15 cellular contexts compared by ENCODE assay signal in the genomic region with DNA sequence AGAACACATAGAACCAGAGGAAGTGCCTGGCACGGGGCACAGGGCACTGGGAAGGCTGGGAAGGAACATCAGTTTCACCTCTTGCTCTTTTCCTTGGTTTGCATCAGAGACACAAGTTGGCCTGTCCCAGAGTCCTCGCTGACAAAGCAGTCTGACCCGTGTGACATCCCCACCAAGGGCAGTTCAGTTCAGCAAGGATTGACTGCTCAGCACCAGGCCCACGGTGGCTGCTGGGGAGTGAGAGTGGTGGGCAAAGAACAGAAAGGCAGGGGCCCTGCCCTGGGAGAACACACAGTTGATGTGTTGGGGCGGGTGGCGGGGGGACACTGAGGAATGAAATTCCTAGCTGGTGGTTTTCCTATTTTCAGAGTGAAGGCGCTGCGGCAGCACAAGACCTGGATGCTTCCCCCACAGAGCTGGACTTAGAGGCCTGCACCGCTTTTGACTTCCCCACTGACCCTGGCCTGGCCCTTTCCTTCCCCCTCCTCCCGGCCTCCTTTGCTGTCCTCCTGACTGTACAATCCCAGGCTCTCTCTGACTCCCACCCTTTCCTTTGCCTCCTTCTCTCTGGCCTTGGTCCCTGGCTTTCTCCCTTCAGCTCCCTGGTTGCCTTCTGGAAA. TPM values are rescaled to one million over a fixed set of nuclear protein-coding genes. Genes with fewer than 3 reads are reported as not detected.
A peak's percentile ranks its signal among the peaks of the same experiment; 100 is the strongest.
DNase-seq lines count a peak whose midpoint lies in the region; ATAC-seq and TF ChIP-seq lines count a peak whose summit lies in the region.
"Had no signal": no experiment of that assay in that cellular context is flagged by ENCODE, and none has a peak within 500 bp of the region (broad histone marks: within the 10 kb centered on the region; RNA-seq: fewer than 3 reads in every experiment).

No MANE protein-coding gene starts in this region.

- H3K36me3 ChIP-seq in left ventricle myocardium inferior, result no peaks in the 10 kb centered on the region
- H3K36me3 ChIP-seq: adrenal gland had no signal

- TF ChIP-seq CTCF in left ventricle myocardium inferior (IDR thresholded peaks at IDR 0.05; ENCODE audit: borderline replicate concordance), result no peak

- H3K9me3 Mint-ChIP-seq in activated T-helper 1 cell treated with anti-CD3 and anti-CD28 coated beads, Interleukin-12 subunit alpha, Interleukin-12 subunit beta, Interleukin-2, Interleukin-4 antibody, amounts not matched to agents 30 ng/mL and 10 ng/mL and 1 ng/mL, durations not matched to agents 14 hours and 24 hours and 36 hours, result no peaks in the 10 kb centered on the region
- H3K9me3 Mint-ChIP-seq: naive thymus-derived CD4-positive, alpha-beta T cell had no signal

- H3K9me3 ChIP-seq in left ventricle myocardium inferior (replicated peaks), result no peaks in the 10 kb centered on the region
- H3K9me3 ChIP-seq: adrenal gland had no signal

- H3K4me1 Mint-ChIP-seq in activated T-helper 1 cell treated with anti-CD3 and anti-CD28 coated beads, Interleukin-12 subunit alpha, Interleukin-12 subunit beta, Interleukin-2, Interleukin-4 antibody, amounts not matched to agents 30 ng/mL and 10 ng/mL and 1 ng/mL, durations not matched to agents 14 hours and 24 hours and 36 hours (ENCODE audit: low read depth), result peaks cover 61% of the 10 kb centered on the region

- peaks cover 4% of the 10 kb centered on the region for H3K27me3 ChIP-seq in left ventricle myocardium inferior (ENCODE audit: low read depth)
- H3K27me3 ChIP-seq: adrenal gland had no signal

- intact Hi-C loops in cardiac septum (cut with DNase I), result no loop called here
- intact Hi-C loops in left ventricle myocardium inferior (cut with micrococcal nuclease), result no loop called here
- intact Hi-C loops in activated T-helper 1 cell treated with anti-CD3 and anti-CD28 coated beads, Interleukin-12 subunit alpha, Interleukin-12 subunit beta, Interleukin-2, Interleukin-4 antibody, amounts not matched to agents 30 ng/mL and 10 ng/mL and 1 ng/mL, durations not matched to agents 14 hours and 24 hours and 36 hours (cut with micrococcal nuclease), result no loop called here

- peak overlapping the region; percentile 87 for H3K27ac Mint-ChIP-seq in activated T-helper 1 cell treated with anti-CD3 and anti-CD28 coated beads, Interleukin-12 subunit alpha, Interleukin-12 subunit beta, Interleukin-2, Interleukin-4 antibody, amounts not matched to agents 30 ng/mL and 10 ng/mL and 1 ng/mL, durations not matched to agents 14 hours and 24 hours and 36 hours

- peaks cover 5% of the 10 kb centered on the region for H3K27me3 Mint-ChIP-seq in activated T-helper 1 cell treated with anti-CD3 and anti-CD28 coated beads, Interleukin-12 subunit alpha, Interleukin-12 subunit beta, Interleukin-2, Interleukin-4 antibody, amounts not matched to agents 30 ng/mL and 10 ng/mL and 1 ng/mL, durations not matched to agents 14 hours and 24 hours and 36 hours (ENCODE audit: insufficient read depth)

- no peak overlapping the region for H3K4me3 ChIP-seq in left ventricle myocardium inferior
- H3K4me3 ChIP-seq: adrenal gland had no signal

- no peak for ATAC-seq in HG03469 (IDR thresholded peaks at IDR 0.05; ENCODE audit: unreplicated experiment)
- no peak for ATAC-seq in GM21390 (IDR thresholded peaks at IDR 0.05; ENCODE audit: unreplicated experiment)
- ATAC-seq: left ventricle myocardium superior had no signal

- H3K4me3 Mint-ChIP-seq in activated T-helper 1 cell treated with anti-CD3 and anti-CD28 coated beads, Interleukin-12 subunit alpha, Interleukin-12 subunit beta, Interleukin-2, Interleukin-4 antibody, amounts not matched to agents 30 ng/mL and 10 ng/mL and 1 ng/mL, durations not matched to agents 14 hours and 24 hours and 36 hours, result no peak overlapping the region

- H3K27ac ChIP-seq in left ventricle myocardium inferior (replicated peaks), result no peak overlapping the region
- H3K27ac ChIP-seq: adrenal gland had no signal

- DNase-seq in cardiac septum (ENCODE audit: low spot score), result peak; percentile 68
- no peak for DNase-seq in left ventricle myocardium inferior
- no peak for DNase-seq in activated T-helper 1 cell treated with anti-CD3 and anti-CD28 coated beads, Interleukin-12 subunit alpha, Interleukin-12 subunit beta, Interleukin-2, Interleukin-4 antibody, amounts not matched to agents 30 ng/mL and 10 ng/mL and 1 ng/mL, durations not matched to agents 14 hours and 24 hours and 36 hours (ENCODE audit: low spot score)
- DNase-seq in mesenteric fat pad (ENCODE audit: low spot score), result peak; percentile 57
- no peak for DNase-seq in hepatic stellate cell (ENCODE audit: low spot score)
- DNase-seq in dermis blood vessel endothelial cell, result no peak
- DNase-seq: foreskin melanocyte, left ventricle myocardium superior, NCI-H748 treated with DMSO at 0.1 percent for 48 hours, substantia nigra had no signal

- H3K36me3 Mint-ChIP-seq in activated T-helper 1 cell treated with anti-CD3 and anti-CD28 coated beads, Interleukin-12 subunit alpha, Interleukin-12 subunit beta, Interleukin-2, Interleukin-4 antibody, amounts not matched to agents 30 ng/mL and 10 ng/mL and 1 ng/mL, durations not matched to agents 14 hours and 24 hours and 36 hours (ENCODE audit: low read depth), result peaks cover 2% of the 10 kb centered on the region
- H3K36me3 Mint-ChIP-seq: naive thymus-derived CD4-positive, alpha-beta T cell had no signal

- peaks cover 2% of the 10 kb centered on the region for H3K4me1 ChIP-seq in left ventricle myocardium inferior
- H3K4me1 ChIP-seq: adrenal gland had no signal

RNA-seq across cellular contexts. Expression of gene TMPRSS13, which starts 2.2 kb away (rescaled TPM):
- not detected for total RNA-seq in cardiac septum
- not detected for total RNA-seq in left ventricle myocardium inferior
- 1.2 and 1.5 TPM in 2 replicates for total RNA-seq in activated T-helper 1 cell treated with anti-CD3 and anti-CD28 coated beads, Interleukin-12 subunit alpha, Interleukin-12 subunit beta, Interleukin-2, Interleukin-4 antibody, amounts not matched to agents 30 ng/mL and 10 ng/mL and 1 ng/mL, durations not matched to agents 14 hours and 24 hours and 36 hours
- total RNA-seq in mesenteric fat pad, result 0.39 TPM
- total RNA-seq in dermis blood vessel endothelial cell, result not detected in 2 replicates

RNA-seq across cellular contexts. Expression of gene IL10RA, which starts 54.8 kb away (rescaled TPM):
- total RNA-seq in cardiac septum (3.0 TPM), left ventricle myocardium inferior (5.0 TPM), mesenteric fat pad (32.1 TPM), dermis blood vessel endothelial cell (0.09 TPM in 1 of 2 replicates, not detected in the other)
- 87.8 and 88.3 TPM in 2 replicates for total RNA-seq in activated T-helper 1 cell treated with anti-CD3 and anti-CD28 coated beads, Interleukin-12 subunit alpha, Interleukin-12 subunit beta, Interleukin-2, Interleukin-4 antibody, amounts not matched to agents 30 ng/mL and 10 ng/mL and 1 ng/mL, durations not matched to agents 14 hours and 24 hours and 36 hours
- total RNA-seq: endothelial cell of umbilical vein had no signal

RNA-seq across cellular contexts. Expression of gene FXYD6, which starts 55.0 kb away (rescaled TPM):
- total RNA-seq in cardiac septum, result 28.0 TPM
- 30.2 TPM for total RNA-seq in left ventricle myocardium inferior
- total RNA-seq in activated T-helper 1 cell treated with anti-CD3 and anti-CD28 coated beads, Interleukin-12 subunit alpha, Interleukin-12 subunit beta, Interleukin-2, Interleukin-4 antibody, amounts not matched to agents 30 ng/mL and 10 ng/mL and 1 ng/mL, durations not matched to agents 14 hours and 24 hours and 36 hours, result not detected in 2 replicates
- 21.5 TPM for total RNA-seq in mesenteric fat pad
- total RNA-seq in dermis blood vessel endothelial cell, result 1.1 and 1.7 TPM in 2 replicates

Comparison
In these comparisons a context has a peak if more than half of its experiments do, and no peak if none do; other contexts are left out.
1. DNase-seq: peak in cardiac septum (single experiment) and mesenteric fat pad (single experiment); none in left ventricle myocardium inferior (single experiment), activated T-helper 1 cell treated with anti-CD3 and anti-CD28 coated beads, Interleukin-12 subunit alpha, Interleukin-12 subunit beta, Interleukin-2, Interleukin-4 antibody, amounts not matched to agents 30 ng/mL and 10 ng/mL and 1 ng/mL, durations not matched to agents 14 hours and 24 hours and 36 hours (single experiment), hepatic stellate cell (single experiment) and dermis blood vessel endothelial cell (single experiment).